11 cellular contexts compared by ENCODE assay signal in genomic region chr6:137488736-137489409, GRCh38. TPM values are rescaled to one million over a fixed set of nuclear protein-coding genes. Genes with fewer than 3 reads are reported as not detected.
DNase-seq lines count a peak whose midpoint lies in the region; ATAC-seq, FAIRE-seq and TF ChIP-seq lines count a peak whose summit lies in the region.
"Had no signal": no experiment of that assay in that cellular context is flagged by ENCODE, and none has a peak within 500 bp of the region (broad histone marks: within the 10 kb centered on the region; RNA-seq: fewer than 3 reads in every experiment).

No MANE protein-coding gene starts in this region.

- H3K27me3 ChIP-seq in gastroesophageal sphincter (peaks cover 100% of the 10 kb centered on the region), psoas muscle (ENCODE audit: insufficient read depth in 3 of 3, low read length in 2 of 3) (peaks cover 7 to 99% (median 45%) of the 10 kb centered on the region in 3 donors)

- ATAC-seq in T-cell (replicated peaks in 1 of 4) (peak in 3 of 4 experiments; percentile 5 to 31 (median 25)), gastroesophageal sphincter (peak; percentile 16), psoas muscle (no peak), GM18870 (IDR thresholded peaks at IDR 0.05; ENCODE audit: unreplicated experiment) (no peak)

- peaks cover 2% of the 10 kb centered on the region for H3K36me3 Mint-ChIP-seq in T-cell

- H3K9me3 Mint-ChIP-seq in T-cell, result no peaks in the 10 kb centered on the region

- H3K4me3 ChIP-seq in gastroesophageal sphincter (peak overlapping the region in 1 of 2 donors; percentile 27), psoas muscle (peak overlapping the region; percentile 42)

- CTCF ChIA-PET in T-cell (lab: Charles Lee), result no interaction called here
- CTCF ChIA-PET in HEK293T (lab: Yijun Ruan, JAX), result no interaction called here

- 2% methylated on average over 11 of the region's 52 CpGs; no CpG with 5 or more reads in 1 of the 2 donors for WGBS in gastroesophageal sphincter (ENCODE audit: low coverage in 1 of 2), 2 donors
- 3 to 5% (median 5%) methylated on average over 52 of the region's 52 CpGs for WGBS in psoas muscle, 3 donors

- TF ChIP-seq CTCF in gastroesophageal sphincter (IDR thresholded peaks at IDR 0.05) (no peak), psoas muscle (IDR thresholded peaks at IDR 0.05) (no peak)

- FAIRE-seq in GM12891 (lab: Jason Lieb, UNC), result no peak

- H3K27ac Mint-ChIP-seq in T-cell, result no peak overlapping the region

- H3K4me3 Mint-ChIP-seq in T-cell, result peak overlapping the region; percentile 17 to 70 (median 41)

- H3K27ac ChIP-seq in gastroesophageal sphincter (no peak overlapping the region), psoas muscle (no peak overlapping the region), caudate nucleus (ENCODE audit: low read depth, low read length) (no peak overlapping the region)

- no peak for TF ChIP-seq EP300 in gastroesophageal sphincter (IDR thresholded peaks at IDR 0.05)

- peaks cover 0 to 41% (median 25%) of the 10 kb centered on the region in 3 donors for H3K4me1 ChIP-seq in gastroesophageal sphincter
- H3K4me1 ChIP-seq in psoas muscle, result peaks cover 22% of the 10 kb centered on the region

- H3K9me3 ChIP-seq in gastroesophageal sphincter (peaks cover 0 to 5% (median 0%) of the 10 kb centered on the region in 3 donors), psoas muscle (no peaks in the 10 kb centered on the region)

- DNase-seq in GM12891 (ENCODE audit: insufficient read length, low spot score) (peak; percentile 9), T-cell (no peak), psoas muscle (no peak), caudate nucleus (lab: John Stamatoyannopoulos, UW) (no peak), HEK293T (ENCODE audit: extremely low spot score) (no peak)
- DNase-seq in stimulated activated CD4-positive, alpha-beta T cell treated with anti-CD3 and anti-CD28 coated beads, Interleukin-4, amount 100 ng/mL, for 24 hours, result no peak
- DNase-seq: NCI-H1436 treated with DMSO at 0.1 percent for 48 hours had no signal

- no peaks in the 10 kb centered on the region for H3K36me3 ChIP-seq in gastroesophageal sphincter
- H3K36me3 ChIP-seq in psoas muscle (ENCODE audit: insufficient read depth in 1 of 2, low read depth in 1 of 2), result no peaks in the 10 kb centered on the region

- TF ChIP-seq POLR2A in GM12891 (IDR thresholded peaks at IDR 0.05; ENCODE audit: low read depth, low read length) (no peak), gastroesophageal sphincter (IDR thresholded peaks at IDR 0.05) (no peak)

- POLR2A ChIA-PET in T-cell (lab: Charles Lee) (interaction anchor here in 1 of 2 donors (0.5 kb wide), 1 partner anchor 515 kb away, joined by 3 read pairs; no protein-coding TSS in a partner anchor), HEK293T (lab: Yijun Ruan, JAX) (no interaction called here)

- intact Hi-C loops in psoas muscle (cut with DNase I), result no loop called here

- H3K27me3 Mint-ChIP-seq in T-cell, result peaks cover 75 to 86% of the 10 kb centered on the region in 2 donors

- peaks cover 32 to 44% (median 44%) of the 10 kb centered on the region in 3 donors for H3K4me1 Mint-ChIP-seq in T-cell

TF ChIP-seq in GM12891, 5 proteins besides CTCF, POLR2A, EP300 and RAD21:
- TF ChIP-seq SPI1 (IDR thresholded peaks at IDR 0.05; ENCODE audit: low read depth, low read length), result no peak
- no peak for TF ChIP-seq POLR2AphosphoS5 (IDR thresholded peaks at IDR 0.05; ENCODE audit: low read depth, low read length)
- no peak for TF ChIP-seq POU2F2 (IDR thresholded peaks at IDR 0.05; ENCODE audit: low read depth, low read length)
- no peak for TF ChIP-seq PAX5 (IDR thresholded peaks at IDR 0.05; ENCODE audit: insufficient read depth, low read length, severe bottlenecking)
- no peak for TF ChIP-seq TAF1 (IDR thresholded peaks at IDR 0.05; ENCODE audit: low read depth, low read length)

TF ChIP-seq in HEK293T, 16 proteins besides CTCF, POLR2A, EP300 and RAD21:
- TF ChIP-seq SUZ12 (IDR thresholded peaks at IDR 0.05) (no peak), ARNT (IDR thresholded peaks at IDR 0.05) (no peak), BHLHE40 (IDR thresholded peaks at IDR 0.05; ENCODE audit: borderline replicate concordance) (no peak), SP1 (IDR thresholded peaks at IDR 0.05) (no peak), NFRKB (IDR thresholded peaks at IDR 0.05) (no peak), TARDBP (IDR thresholded peaks at IDR 0.05) (no peak), ZNF384 (IDR thresholded peaks at IDR 0.05) (no peak), CTBP1 (IDR thresholded peaks at IDR 0.05; ENCODE audit: borderline replicate concordance) (no peak), HDGF (IDR thresholded peaks at IDR 0.05; ENCODE audit: borderline replicate concordance) (no peak), L3MBTL2 (conservative IDR thresholded peaks at IDR 0.05) (no peak), LEF1 (IDR thresholded peaks at IDR 0.05; ENCODE audit: borderline replicate concordance) (no peak), FOXK2 (IDR thresholded peaks at IDR 0.05) (no peak), FOXM1 (IDR thresholded peaks at IDR 0.05; ENCODE audit: borderline replicate concordance) (no peak)

RNA-seq across cellular contexts. Expression of gene OLIG3, which starts 5.3 kb away (rescaled TPM):
- polyA plus RNA-seq in GM12891 (2012; ENCODE audit: low read depth, missing spikeins), result not detected
- not detected for total RNA-seq in T-cell
- total RNA-seq in gastroesophageal sphincter, result under 1 TPM in 1 of 4 donors, not detected in 3; 0.23 TPM
- not detected for total RNA-seq in psoas muscle
- not detected for polyA plus RNA-seq in psoas muscle
- total RNA-seq: mononuclear cell, temporal lobe had no signal

Comparison
In these comparisons a context has a peak if more than half of its experiments do, and no peak if none do; other contexts are left out.
1. ATAC-seq: peak in T-cell (3 of 4) and gastroesophageal sphincter (single experiment); none in psoas muscle (0 of 4) and GM18870 (single experiment).